Comparison of ENCODE assay signal across 27 cellular contexts in genomic region chr15:31590609-31591008, GRCh38.
"Had no signal": no experiment of that assay in that cellular context is flagged by ENCODE, and none has a peak within 500 bp of the region (broad histone marks: within the 10 kb centered on the region; RNA-seq: fewer than 3 reads in every experiment).

No MANE protein-coding gene starts in this region.

- H3K27me3 ChIP-seq: brain microvascular endothelial cell, dorsolateral prefrontal cortex, foreskin keratinocyte, gastrocnemius medialis, heart left ventricle had no signal

- H3K4me1 ChIP-seq: foreskin keratinocyte, gastrocnemius medialis, heart left ventricle had no signal

- ATAC-seq: activated CD4-positive, alpha-beta T cell treated with anti-CD3 and anti-CD28 coated beads for 36 hours; activated naive CD4-positive, alpha-beta T cell treated with anti-CD3 and anti-CD28 coated beads, Interleukin-2, amount 50 U/mL, for 72 hours; activated T-cell treated with anti-CD3 and anti-CD28 coated beads, Interleukin-2, amount 50 U/mL, for 72 hours; esophagus mucosa; foreskin keratinocyte; gastrocnemius medialis; heart left ventricle had no signal

- H3K36me3 ChIP-seq: brain microvascular endothelial cell, gastrocnemius medialis, heart left ventricle had no signal

- DNase-seq: activated CD4-positive, alpha-beta memory T cell treated with anti-CD3 and anti-CD28 coated beads, Interleukin-2, amount 10 ng/mL, durations not matched to agents 7 days and 5 days; activated CD4-positive, alpha-beta T cell treated with anti-CD3 and anti-CD28 coated beads for 36 hours; activated CD4-positive, alpha-beta T cell treated with anti-CD3 and anti-CD28 coated beads, Interleukin-2, amount 10 ng/mL, durations not matched to agents 7 days and 5 days; activated CD4-positive, alpha-beta T cell treated with anti-CD3 and anti-CD28 coated beads, Interleukin-2, amount 50 U/mL, for 4 hours; activated CD4-positive, CD25-positive, alpha-beta regulatory T cell; activated CD4-positive, CD25-positive, alpha-beta regulatory T cell treated with anti-CD3 and anti-CD28 coated beads, Interleukin-2, amount 50 U/mL, for 72 hours; activated CD8-positive, alpha-beta memory T cell treated with anti-CD3 and anti-CD28 coated beads, Interleukin-2, amount 50 U/mL, for 48 hours; activated gamma-delta T cell; activated naive CD4-positive, alpha-beta T cell; activated naive CD4-positive, alpha-beta T cell treated with anti-CD3 and anti-CD28 coated beads, Interleukin-2, amount 10 ng/mL, durations not matched to agents 7 days and 5 days; activated naive CD8-positive, alpha-beta T cell treated with anti-CD3 and anti-CD28 coated beads, Interleukin-2, amount 10 ng/mL, durations not matched to agents 7 days and 5 days; activated T-cell treated with anti-CD3 and anti-CD28 coated beads for 4 hours; activated T-cell treated with anti-CD3 and anti-CD28 coated beads, Interleukin-2, amount 50 U/mL, for 24 hours; activated T-cell treated with anti-CD3 and anti-CD28 coated beads, Interleukin-2, amount 50 U/mL, for 72 hours; brain microvascular endothelial cell; dorsolateral prefrontal cortex; effector memory CD4-positive, alpha-beta T cell; endodermal cell; foreskin keratinocyte; gastrocnemius medialis; glutamatergic neuron; heart left ventricle; T-helper 2 cell had no signal

- H3K4me3 ChIP-seq: coronary artery, dorsolateral prefrontal cortex, gastrocnemius medialis, heart left ventricle had no signal

- H3K9me3 ChIP-seq: gastrocnemius medialis, heart left ventricle had no signal

- H3K27ac ChIP-seq: brain microvascular endothelial cell, coronary artery, foreskin keratinocyte, gastrocnemius medialis, heart left ventricle had no signal

- FAIRE-seq: astrocyte had no signal
